ENCODE assay signal across 27 cellular contexts in genomic region chr22:41709341-41709740, GRCh38.
"Had no signal": no experiment of that assay in that cellular context is flagged by ENCODE, and none has a peak within 500 bp of the region (broad histone marks: within the 10 kb centered on the region; RNA-seq: fewer than 3 reads in every experiment).

No MANE protein-coding gene starts in this region.

- FAIRE-seq: endometrium, islet of Langerhans, keratinocyte had no signal

- DNase-seq: colonic mucosa; cortex of kidney; effector CD8-positive, alpha-beta T cell; effector memory CD8-positive, alpha-beta T cell; endodermal cell; erythroblast; esophagus squamous epithelium; foreskin fibroblast; foreskin melanocyte; gastrocnemius medialis; glutamatergic neuron; head of caudate nucleus; heart right ventricle; hippocampal formation; left cardiac atrium; left lung; left ventricle myocardium superior; mammary epithelial cell; mesendoderm; midbrain had no signal

- H3K27me3 Mint-ChIP-seq: effector memory CD8-positive, alpha-beta T cell; memory B cell had no signal

- H3K36me3 Mint-ChIP-seq: memory B cell had no signal

- H3K36me3 ChIP-seq: colonic mucosa, esophagus squamous epithelium, gastrocnemius medialis, heart right ventricle, left lung had no signal

- H3K27ac Mint-ChIP-seq: dendritic cell treated with granulocyte-macrophage colony-stimulating factor and Interleukin-4, amounts not matched to agents 40 ng/mL and 50 ng/mL, for 4 days; endodermal cell; memory B cell had no signal

- H3K4me1 Mint-ChIP-seq: endodermal cell, memory B cell had no signal

- H3K4me3 ChIP-seq: colonic mucosa, esophagus squamous epithelium, gastrocnemius medialis, heart right ventricle, left lung, lung had no signal

- H3K27me3 ChIP-seq: colonic mucosa, gastrocnemius medialis, heart right ventricle, left lung had no signal

- H3K9me3 Mint-ChIP-seq: dendritic cell treated with granulocyte-macrophage colony-stimulating factor and Interleukin-4, amounts not matched to agents 40 ng/mL and 50 ng/mL, for 4 days; effector memory CD8-positive, alpha-beta T cell; endodermal cell; memory B cell had no signal

- H3K4me3 Mint-ChIP-seq: dendritic cell treated with granulocyte-macrophage colony-stimulating factor and Interleukin-4, amounts not matched to agents 40 ng/mL and 50 ng/mL, for 4 days; effector memory CD8-positive, alpha-beta T cell; endodermal cell; memory B cell had no signal

- ATAC-seq: effector memory CD8-positive, alpha-beta T cell; esophagus mucosa; gastrocnemius medialis; heart right ventricle; left cardiac atrium; left lung; left ventricle myocardium superior had no signal
